15 cellular contexts compared by ENCODE assay signal in genomic region chr5:134945041-134945440, GRCh38.
"Had no signal": no experiment of that assay in that cellular context is flagged by ENCODE, and none has a peak within 500 bp of the region (broad histone marks: within the 10 kb centered on the region; RNA-seq: fewer than 3 reads in every experiment).

No MANE protein-coding gene starts in this region.

- H3K27me3 ChIP-seq: right lobe of liver had no signal

- DNase-seq: activated B cell treated with CpG ODN at 0.5 μM for 24 hours; activated CD4-positive, alpha-beta T cell treated with anti-CD3 and anti-CD28 coated beads, Interleukin-2, amount 50 U/mL, for 1 hour; activated naive CD4-positive, alpha-beta T cell treated with anti-CD3 and anti-CD28 coated beads for 36 hours; activated T-cell treated with anti-CD3 and anti-CD28 coated beads for 4 hours; effector CD8-positive, alpha-beta T cell; glutamatergic neuron; immature natural killer cell; mucosa of descending colon; naive thymus-derived CD8-positive, alpha-beta T cell; right lobe of liver; stimulated activated naive B cell treated with anti-CD40 and anti-IgM and Interleukin-4, amounts not matched to agents 10 μg/mL and 1 μg/mL and 100 μg/mL, for 72 hours; substantia nigra had no signal

- H3K4me1 ChIP-seq: right lobe of liver had no signal

- H3K4me3 ChIP-seq: coronary artery, mucosa of descending colon, right lobe of liver had no signal

- H3K36me3 ChIP-seq: right lobe of liver had no signal

- H3K4me3 Mint-ChIP-seq: activated B cell treated with CpG ODN at 0.5 μM for 24 hours; activated naive CD4-positive, alpha-beta T cell treated with anti-CD3 and anti-CD28 coated beads for 36 hours; activated T-helper 17 cell treated with anti-CD3 and anti-CD28 coated beads, Interleukin-2, amount 50 U/mL, for 72 hours; immature natural killer cell; naive thymus-derived CD8-positive, alpha-beta T cell; stimulated activated naive B cell treated with anti-CD40 and anti-IgM and Interleukin-4, amounts not matched to agents 10 μg/mL and 1 μg/mL and 100 μg/mL, for 72 hours had no signal

- H3K27me3 Mint-ChIP-seq: activated B cell treated with CpG ODN at 0.5 μM for 24 hours; activated T-helper 17 cell treated with anti-CD3 and anti-CD28 coated beads, Interleukin-2, amount 50 U/mL, for 72 hours; naive thymus-derived CD8-positive, alpha-beta T cell; stimulated activated naive B cell treated with anti-CD40 and anti-IgM and Interleukin-4, amounts not matched to agents 10 μg/mL and 1 μg/mL and 100 μg/mL, for 72 hours; type B pancreatic cell had no signal

- H3K27ac Mint-ChIP-seq: activated B cell treated with CpG ODN at 0.5 μM for 24 hours; activated naive CD4-positive, alpha-beta T cell treated with anti-CD3 and anti-CD28 coated beads for 36 hours; activated T-helper 17 cell treated with anti-CD3 and anti-CD28 coated beads, Interleukin-2, amount 50 U/mL, for 72 hours; immature natural killer cell; stimulated activated naive B cell treated with anti-CD40 and anti-IgM and Interleukin-4, amounts not matched to agents 10 μg/mL and 1 μg/mL and 100 μg/mL, for 72 hours; type B pancreatic cell had no signal

- H3K27ac ChIP-seq: coronary artery, right lobe of liver had no signal

- H3K9me3 Mint-ChIP-seq: activated B cell treated with CpG ODN at 0.5 μM for 24 hours; activated naive CD4-positive, alpha-beta T cell treated with anti-CD3 and anti-CD28 coated beads for 36 hours; activated T-helper 17 cell treated with anti-CD3 and anti-CD28 coated beads, Interleukin-2, amount 50 U/mL, for 72 hours; immature natural killer cell; naive thymus-derived CD8-positive, alpha-beta T cell; stimulated activated naive B cell treated with anti-CD40 and anti-IgM and Interleukin-4, amounts not matched to agents 10 μg/mL and 1 μg/mL and 100 μg/mL, for 72 hours; type B pancreatic cell had no signal

- H3K9me3 ChIP-seq: mucosa of descending colon, right lobe of liver had no signal

- H3K4me1 Mint-ChIP-seq: activated B cell treated with CpG ODN at 0.5 μM for 24 hours; activated T-helper 17 cell treated with anti-CD3 and anti-CD28 coated beads, Interleukin-2, amount 50 U/mL, for 72 hours; immature natural killer cell; naive thymus-derived CD8-positive, alpha-beta T cell; stimulated activated naive B cell treated with anti-CD40 and anti-IgM and Interleukin-4, amounts not matched to agents 10 μg/mL and 1 μg/mL and 100 μg/mL, for 72 hours had no signal
